In the genomic region with DNA sequence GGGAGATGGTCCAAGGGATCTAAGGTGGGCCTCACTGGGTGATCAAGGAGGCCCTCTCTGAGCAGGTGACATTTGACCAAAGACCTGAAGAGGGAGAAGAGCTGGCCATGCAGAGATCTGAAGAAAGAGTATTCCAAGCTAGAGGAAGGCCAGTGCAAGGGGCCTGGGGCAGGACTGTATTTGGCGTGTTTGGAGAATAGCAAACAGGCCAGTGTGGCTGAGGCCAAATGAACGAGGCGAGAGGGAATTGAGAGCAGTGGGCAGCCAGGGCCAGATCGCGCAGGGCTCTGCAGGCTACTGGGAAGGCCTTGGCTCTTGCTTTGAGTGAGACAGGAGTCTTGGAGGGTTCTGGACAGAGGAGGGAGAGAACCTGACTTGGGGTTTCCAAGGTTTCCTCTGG, we compare ENCODE assay signal across 18 cellular contexts. TPM values are rescaled to one million over a fixed set of nuclear protein-coding genes. Genes with fewer than 3 reads are reported as not detected.
A peak's percentile ranks its signal among the peaks of the same experiment; 100 is the strongest.
DNase-seq lines count a peak whose midpoint lies in the region; ATAC-seq and TF ChIP-seq lines count a peak whose summit lies in the region.
"Had no signal": no experiment of that assay in that cellular context is flagged by ENCODE, and none has a peak within 500 bp of the region (broad histone marks: within the 10 kb centered on the region; RNA-seq: fewer than 3 reads in every experiment).

No MANE protein-coding gene starts in this region.

- H4K20me1 ChIP-seq in BLaER1 treated with 17β-estradiol and CSF1 and Interleukin-3, amounts not matched to agents 10 nM and 100 nM: peaks cover 0 to 95% (median 35%) of the 10 kb centered on the region in 11 experiments; a peak in 12 of 22 replicates

- H2AK5ac ChIP-seq in mesenchymal stem cell (ENCODE audit: low read length, severe bottlenecking): peak overlapping the region; percentile 23

- no peaks in the 10 kb centered on the region for H3K36me3 ChIP-seq in BLaER1 treated with 17β-estradiol and CSF1 and Interleukin-3, amounts not matched to agents 10 nM and 100 nM
- H3K36me3 ChIP-seq in KOPT-K1 (ENCODE audit: insufficient read depth, low read length) (no peaks in the 10 kb centered on the region), mesenchymal stem cell (ENCODE audit: control insufficient read depth in 1 of 2, insufficient read depth in 2 of 2, low read depth in 1 of 2, low read length in 2 of 2) (no peaks in the 10 kb centered on the region), colonic mucosa (no peaks in the 10 kb centered on the region)
- H3K36me3 ChIP-seq: HAP-1 had no signal

- DNase-seq in mesenchymal stem cell (no peak), posterior cingulate gyrus (no peak), omental fat pad (ENCODE audit: low spot score) (no peak), colonic mucosa (no peak)
- DNase-seq: ACHN; AML-193; CD8-positive, alpha-beta memory T cell; COR-L47; DMS 273 treated with DMSO at 0.1 percent for 48 hours; DMS53; DND-41; EL; KG1 had no signal

- no peaks in the 10 kb centered on the region for H3K79me1 ChIP-seq in mesenchymal stem cell (replicated peaks; ENCODE audit: low read length, poor library complexity, severe bottlenecking)

- no peak overlapping the region for H2BK15ac ChIP-seq in mesenchymal stem cell (ENCODE audit: low read depth, poor library complexity, severe bottlenecking)

- ATAC-seq in omental fat pad (ENCODE audit: low FRiP score) (no peak), HG03159 (IDR thresholded peaks at IDR 0.05; ENCODE audit: unreplicated experiment) (no peak)
- ATAC-seq: GM12878 had no signal

- H2BK120ac ChIP-seq in mesenchymal stem cell (ENCODE audit: low read depth, low read length): no peak overlapping the region

- peak overlapping the region; percentile 74 to 97 for H3K18ac ChIP-seq in mesenchymal stem cell (ENCODE audit: low read depth in 1 of 2, low read length in 2 of 2)

- H2BK5ac ChIP-seq in mesenchymal stem cell (ENCODE audit: low read depth, low read length, poor library complexity, severe bottlenecking): no peak overlapping the region

- H3K9me3 ChIP-seq in BLaER1 treated with 17β-estradiol and CSF1 and Interleukin-3, amounts not matched to agents 10 nM and 100 nM (replicated peaks in 1 of 11): no peaks in the 10 kb centered on the region
- no peaks in the 10 kb centered on the region for H3K9me3 ChIP-seq in KOPT-K1 (ENCODE audit: insufficient read depth, low read length, poor library complexity, severe bottlenecking)
- H3K9me3 ChIP-seq in mesenchymal stem cell (ENCODE audit: control insufficient read depth, low read length): no peaks in the 10 kb centered on the region
- no peaks in the 10 kb centered on the region for H3K9me3 ChIP-seq in colonic mucosa
- H3K9me3 ChIP-seq: HAP-1 had no signal

- H3K27ac ChIP-seq in BLaER1 treated with 17β-estradiol and CSF1 and Interleukin-3, amounts not matched to agents 10 nM and 100 nM: peak overlapping the region in 5 of 11 experiments; percentile 54 to 84 (median 71); a peak in 7 of 22 replicates
- H3K27ac ChIP-seq in KOPT-K1 (ENCODE audit: low read depth, low read length, poor library complexity, severe bottlenecking) (peak overlapping the region; percentile 58), mesenchymal stem cell (ENCODE audit: low read length, poor library complexity, severe bottlenecking) (no peak overlapping the region), colonic mucosa (no peak overlapping the region)

- H3K4me1 ChIP-seq in BLaER1 treated with 17β-estradiol and CSF1 and Interleukin-3, amounts not matched to agents 10 nM and 100 nM: peaks cover 52 to 83% (median 78%) of the 10 kb centered on the region in 10 experiments
- H3K4me1 ChIP-seq in mesenchymal stem cell (ENCODE audit: control insufficient read depth, insufficient read depth, low read depth, low read length) (peaks cover 27% of the 10 kb centered on the region), colonic mucosa (no peaks in the 10 kb centered on the region)
- H3K4me1 ChIP-seq: HAP-1 had no signal

- no peak overlapping the region for H3K23ac ChIP-seq in mesenchymal stem cell (ENCODE audit: low read length in 2 of 2)

- H3K9ac ChIP-seq in BLaER1 treated with 17β-estradiol and CSF1 and Interleukin-3, amounts not matched to agents 10 nM and 100 nM: peak overlapping the region in 3 of 11 experiments; percentile 16 to 67 (median 45); a peak in 3 of 22 replicates
- H3K9ac ChIP-seq in mesenchymal stem cell (ENCODE audit: low read length) (no peak overlapping the region), colonic mucosa (ENCODE audit: low read depth in 2 of 2, low read length in 2 of 2) (no peak overlapping the region)

- peak overlapping the region; percentile 82 to 99 for H2BK12ac ChIP-seq in mesenchymal stem cell (ENCODE audit: low read length in 2 of 2)

- H3K27me3 ChIP-seq in BLaER1 treated with 17β-estradiol and CSF1 and Interleukin-3, amounts not matched to agents 10 nM and 100 nM: no peaks in the 10 kb centered on the region
- H3K27me3 ChIP-seq in mesenchymal stem cell (ENCODE audit: control insufficient read depth in 1 of 2, insufficient read depth in 1 of 2, low read length in 2 of 2) (no peaks in the 10 kb centered on the region), colonic mucosa (no peaks in the 10 kb centered on the region)

- no peak overlapping the region for H3K14ac ChIP-seq in mesenchymal stem cell (ENCODE audit: low read length in 2 of 2)

- no peak overlapping the region for H2AFZ ChIP-seq in mesenchymal stem cell (ENCODE audit: low read depth, low read length)

- no peak overlapping the region for H3K4me3 ChIP-seq in BLaER1 treated with 17β-estradiol and CSF1 and Interleukin-3, amounts not matched to agents 10 nM and 100 nM
- H3K4me3 ChIP-seq in mesenchymal stem cell (ENCODE audit: insufficient read depth in 1 of 2, low read depth in 1 of 2, low read length in 2 of 2) (no peak overlapping the region), colonic mucosa (no peak overlapping the region)
- H3K4me3 ChIP-seq: GM12878, HAP-1 had no signal

- H4K8ac ChIP-seq in mesenchymal stem cell (ENCODE audit: low read length): peak overlapping the region; percentile 32

- TF ChIP-seq CTCF in omental fat pad (IDR thresholded peaks at IDR 0.05) (no peak), colonic mucosa (IDR thresholded peaks at IDR 0.05) (no peak)

- 92% methylated on average over 5 of the region's 5 CpGs for WGBS in mesenchymal stem cell

- intact Hi-C loops in posterior cingulate gyrus (cut with DNase I): no loop called here
- intact Hi-C loops in colonic mucosa (cut with DNase I): no loop called here

- peak overlapping the region in 1 of 2 experiments; percentile 30 for H3K4ac ChIP-seq in mesenchymal stem cell (ENCODE audit: low read depth in 1 of 2, low read length in 2 of 2)

- peak overlapping the region; percentile 65 to 86 (median 75); a peak in 19 of 22 replicates for H3K4me2 ChIP-seq in BLaER1 treated with 17β-estradiol and CSF1 and Interleukin-3, amounts not matched to agents 10 nM and 100 nM
- no peak overlapping the region for H3K4me2 ChIP-seq in mesenchymal stem cell (ENCODE audit: low read length, poor library complexity, severe bottlenecking)

- peak overlapping the region; percentile 75 for H4K91ac ChIP-seq in mesenchymal stem cell (ENCODE audit: low read length)

RNA-seq across cellular contexts. Expression of a gene that starts 9.3 kb away (rescaled TPM):
- polyA plus RNA-seq in mesenchymal stem cell (2013, experiment 1 of 2): 34.4 TPM
- 33.5 TPM for polyA plus RNA-seq in mesenchymal stem cell (2013, experiment 2 of 2)
- total RNA-seq in omental fat pad (10 to 100 TPM in 3 of 4 donors, 1 to 10 TPM in 1; 6.8 to 15.3 (median 13.6) TPM), colonic mucosa (10 to 100 TPM; 54.2 to 58.0 TPM)
